ENCODE assay signal across 25 cellular contexts in genomic region chr20:37630161-37630560, GRCh38.
DNase-seq lines count a peak whose midpoint lies in the region; ATAC-seq and TF ChIP-seq lines count a peak whose summit lies in the region.
"Had no signal": no experiment of that assay in that cellular context is flagged by ENCODE, and none has a peak within 500 bp of the region (broad histone marks: within the 10 kb centered on the region; RNA-seq: fewer than 3 reads in every experiment).

No MANE protein-coding gene starts in this region.

- H3K4me2 ChIP-seq in neuronal stem cell (ENCODE audit: insufficient read depth, low read length, poor library complexity, severe bottlenecking): no peak overlapping the region
- H3K4me2 ChIP-seq: PC-9 had no signal

- no peaks in the 10 kb centered on the region for H3K79me1 ChIP-seq in neuronal stem cell (ENCODE audit: low read depth, low read length)

- no peak overlapping the region for H2AFZ ChIP-seq in neuronal stem cell (ENCODE audit: low read length)
- H2AFZ ChIP-seq: PC-9 had no signal

- no peak overlapping the region for H3K27ac Mint-ChIP-seq in stimulated activated memory B cell treated with anti-CD40 and anti-IgM and Interleukin-4, amounts not matched to agents 10 μg/mL and 1 μg/mL and 100 μg/mL, for 72 hours
- no peak overlapping the region for H3K27ac Mint-ChIP-seq in activated naive CD8-positive, alpha-beta T cell treated with anti-CD3 and anti-CD28 coated beads, Interleukin-2, amount 50 U/mL, for 24 hours
- H3K27ac Mint-ChIP-seq: activated B cell treated with CpG ODN at 0.5 μM for 24 hours; activated CD8-positive, alpha-beta T cell treated with anti-CD3 and anti-CD28 coated beads, Interleukin-2, amount 10 ng/mL, durations not matched to agents 7 days and 5 days; activated naive CD8-positive, alpha-beta T cell; CD14-positive monocyte; IgD-negative memory B cell; immature natural killer cell had no signal

- H3K9me3 ChIP-seq in cardiac muscle cell (ENCODE audit: low read depth) (no peaks in the 10 kb centered on the region), neuronal stem cell (replicated peaks in 1 of 2; ENCODE audit: control insufficient read depth in 2 of 2, insufficient read depth in 1 of 2, low read depth in 1 of 2, low read length in 2 of 2) (peaks cover 0 to 3% of the 10 kb centered on the region in 2 donors)
- H3K9me3 ChIP-seq: colonic mucosa had no signal

- H4K8ac ChIP-seq in neuronal stem cell (ENCODE audit: low read depth, low read length): no peak overlapping the region

- no peak overlapping the region for H2AK5ac ChIP-seq in neuronal stem cell (ENCODE audit: low read depth, low read length)

- no peaks in the 10 kb centered on the region for H3K36me3 Mint-ChIP-seq in stimulated activated memory B cell treated with anti-CD40 and anti-IgM and Interleukin-4, amounts not matched to agents 10 μg/mL and 1 μg/mL and 100 μg/mL, for 72 hours
- no peaks in the 10 kb centered on the region for H3K36me3 Mint-ChIP-seq in activated naive CD8-positive, alpha-beta T cell treated with anti-CD3 and anti-CD28 coated beads, Interleukin-2, amount 50 U/mL, for 24 hours (ENCODE audit: low read depth)
- H3K36me3 Mint-ChIP-seq: activated naive CD8-positive, alpha-beta T cell; brain; CD14-positive monocyte; immature natural killer cell had no signal

- no peaks in the 10 kb centered on the region for H3K4me1 Mint-ChIP-seq in stimulated activated memory B cell treated with anti-CD40 and anti-IgM and Interleukin-4, amounts not matched to agents 10 μg/mL and 1 μg/mL and 100 μg/mL, for 72 hours
- no peaks in the 10 kb centered on the region for H3K4me1 Mint-ChIP-seq in activated naive CD8-positive, alpha-beta T cell treated with anti-CD3 and anti-CD28 coated beads, Interleukin-2, amount 50 U/mL, for 24 hours
- H3K4me1 Mint-ChIP-seq: activated B cell treated with CpG ODN at 0.5 μM for 24 hours, CD14-positive monocyte, IgD-negative memory B cell, immature natural killer cell had no signal

- peaks cover under 1% of the 10 kb centered on the region for H3K9me3 Mint-ChIP-seq in stimulated activated memory B cell treated with anti-CD40 and anti-IgM and Interleukin-4, amounts not matched to agents 10 μg/mL and 1 μg/mL and 100 μg/mL, for 72 hours
- no peaks in the 10 kb centered on the region for H3K9me3 Mint-ChIP-seq in activated naive CD8-positive, alpha-beta T cell treated with anti-CD3 and anti-CD28 coated beads, Interleukin-2, amount 50 U/mL, for 24 hours
- H3K9me3 Mint-ChIP-seq: activated T-cell treated with anti-CD3 and anti-CD28 coated beads, Interleukin-2, amount 50 U/mL, for 4 hours had no signal

- no peak overlapping the region for H4K91ac ChIP-seq in neuronal stem cell (ENCODE audit: low read depth, low read length, poor library complexity)

- no peak overlapping the region for H3K4me3 Mint-ChIP-seq in stimulated activated memory B cell treated with anti-CD40 and anti-IgM and Interleukin-4, amounts not matched to agents 10 μg/mL and 1 μg/mL and 100 μg/mL, for 72 hours
- H3K4me3 Mint-ChIP-seq in activated naive CD8-positive, alpha-beta T cell treated with anti-CD3 and anti-CD28 coated beads, Interleukin-2, amount 50 U/mL, for 24 hours: no peak overlapping the region
- H3K4me3 Mint-ChIP-seq: activated B cell treated with CpG ODN at 0.5 μM for 24 hours; activated CD8-positive, alpha-beta T cell treated with anti-CD3 and anti-CD28 coated beads, Interleukin-2, amount 10 ng/mL, durations not matched to agents 7 days and 5 days; activated naive CD8-positive, alpha-beta T cell; activated T-cell treated with anti-CD3 and anti-CD28 coated beads, Interleukin-2, amount 50 U/mL, for 4 hours; CD14-positive monocyte; IgD-negative memory B cell; immature natural killer cell had no signal

- no peak overlapping the region for H3K14ac ChIP-seq in neuronal stem cell (ENCODE audit: low read length)

- no peaks in the 10 kb centered on the region for H3K27me3 ChIP-seq in cardiac muscle cell
- peaks cover 0 to 4% (median 0%) of the 10 kb centered on the region in 3 experiments for H3K27me3 ChIP-seq in neuronal stem cell (ENCODE audit: control insufficient read depth in 3 of 3, insufficient read depth in 3 of 3, low read depth in 1 of 3, low read length in 3 of 3)
- H3K27me3 ChIP-seq: colonic mucosa, right atrium auricular region had no signal

- DNase-seq in cardiac muscle cell (ENCODE audit: low read depth in 1 of 2, low spot score in 1 of 2) (peak in 1 of 2 donors; percentile 84), Right ventricle myocardium inferior (ENCODE audit: missing footprints) (no peak), NCI-H1694 treated with DMSO at 0.1 percent for 48 hours (lab: John Stamatoyannopoulos, UW) (peak; percentile 26), NCI-H524 treated with DMSO at 0.1 percent for 48 hours (lab: John Stamatoyannopoulos, UW) (peak; percentile 28), neuronal stem cell (ENCODE audit: low spot score) (no peak)
- no peak for DNase-seq in activated naive CD8-positive, alpha-beta T cell treated with anti-CD3 and anti-CD28 coated beads, Interleukin-2, amount 50 U/mL, for 24 hours
- DNase-seq: activated B cell treated with CpG ODN at 0.5 μM for 24 hours; activated CD8-positive, alpha-beta T cell treated with anti-CD3 and anti-CD28 coated beads, Interleukin-2, amount 10 ng/mL, durations not matched to agents 7 days and 5 days; activated T-cell treated with anti-CD3 and anti-CD28 coated beads, Interleukin-2, amount 50 U/mL, for 4 hours; colonic mucosa; EL; head of caudate nucleus; immature natural killer cell; lower lobe of right lung; MG63; PC-9 had no signal

- H2BK15ac ChIP-seq in neuronal stem cell (ENCODE audit: low read length): no peak overlapping the region

- intact Hi-C loops in Right ventricle myocardium inferior (cut with DNase I): loop anchor here (10.0 kb wide), 1 partner anchor 595 kb away; no protein-coding TSS in a partner anchor

- H3K27me3 Mint-ChIP-seq in stimulated activated memory B cell treated with anti-CD40 and anti-IgM and Interleukin-4, amounts not matched to agents 10 μg/mL and 1 μg/mL and 100 μg/mL, for 72 hours: peaks cover 56% of the 10 kb centered on the region
- peaks cover 47% of the 10 kb centered on the region for H3K27me3 Mint-ChIP-seq in activated naive CD8-positive, alpha-beta T cell treated with anti-CD3 and anti-CD28 coated beads, Interleukin-2, amount 50 U/mL, for 24 hours

- H2BK12ac ChIP-seq in neuronal stem cell (ENCODE audit: low read length): no peak overlapping the region

- H3K4me3 ChIP-seq in cardiac muscle cell (no peak overlapping the region), neuronal stem cell (ENCODE audit: low read length in 2 of 2) (no peak overlapping the region)
- H3K4me3 ChIP-seq: colonic mucosa, lower lobe of right lung, MG63, PC-9, right atrium auricular region, thoracic aorta had no signal

- no peak overlapping the region for H2BK120ac ChIP-seq in neuronal stem cell (ENCODE audit: low read depth, low read length)

- no peak for TF ChIP-seq CTCF in cardiac muscle cell (IDR thresholded peaks at IDR 0.05; ENCODE audit: low read depth, low read length)

- no peak overlapping the region for H3K4ac ChIP-seq in neuronal stem cell (ENCODE audit: low read length)

- H3K4me1 ChIP-seq in cardiac muscle cell (ENCODE audit: low read depth): peaks cover 16% of the 10 kb centered on the region
- no peaks in the 10 kb centered on the region for H3K4me1 ChIP-seq in neuronal stem cell (ENCODE audit: control insufficient read depth in 2 of 2, insufficient read depth in 1 of 2, low read depth in 1 of 2, low read length in 2 of 2)
- H3K4me1 ChIP-seq: colonic mucosa, lower lobe of right lung, right atrium auricular region had no signal

- WGBS in neuronal stem cell (ENCODE audit: extremely low coverage in 2 of 2, insufficient read length in 2 of 2, insufficient replicate concordance in 1 of 2), 2 donors: no CpG with 5 or more reads among the region's 2 CpGs

- H3K18ac ChIP-seq in neuronal stem cell (ENCODE audit: low read length): peak overlapping the region; percentile 48

- no peak overlapping the region for H3K23ac ChIP-seq in neuronal stem cell (ENCODE audit: low read depth, low read length, poor library complexity)

- H3K9ac ChIP-seq in neuronal stem cell (ENCODE audit: low read depth, low read length, poor library complexity): no peak overlapping the region

- ATAC-seq in Right ventricle myocardium inferior (no peak), GM19455 (IDR thresholded peaks at IDR 0.05; ENCODE audit: unreplicated experiment) (no peak)
- no peak for ATAC-seq in stimulated activated memory B cell treated with anti-CD40 and anti-IgM and Interleukin-4, amounts not matched to agents 10 μg/mL and 1 μg/mL and 100 μg/mL, for 72 hours
- ATAC-seq in activated naive CD8-positive, alpha-beta T cell treated with anti-CD3 and anti-CD28 coated beads, Interleukin-2, amount 50 U/mL, for 24 hours: no peak
- ATAC-seq: activated CD8-positive, alpha-beta T cell treated with anti-CD3 and anti-CD28 coated beads, Interleukin-2, amount 10 ng/mL, durations not matched to agents 7 days and 5 days; activated T-cell treated with anti-CD3 and anti-CD28 coated beads, Interleukin-2, amount 50 U/mL, for 4 hours; lower lobe of right lung had no signal

- H3K27ac ChIP-seq in cardiac muscle cell: peak overlapping the region; percentile 67
- H3K27ac ChIP-seq in neuronal stem cell (replicated peaks; ENCODE audit: low read length): no peak overlapping the region
- H3K27ac ChIP-seq: colonic mucosa, HL-60, lower lobe of right lung, PC-9, right atrium auricular region, thoracic aorta had no signal

- H2BK5ac ChIP-seq in neuronal stem cell (ENCODE audit: low read length): no peak overlapping the region

- H3K36me3 ChIP-seq in cardiac muscle cell (no peaks in the 10 kb centered on the region), neuronal stem cell (replicated peaks in 1 of 2; ENCODE audit: control insufficient read depth in 2 of 2, insufficient read depth in 2 of 2, low read length in 2 of 2) (no peaks in the 10 kb centered on the region)
- H3K36me3 ChIP-seq: colonic mucosa, lower lobe of right lung, MG63, right atrium auricular region, thoracic aorta had no signal

Comparison
In these comparisons a context has a peak if more than half of its experiments do, and no peak if none do; other contexts are left out.
1. DNase-seq: peak in NCI-H1694 treated with DMSO at 0.1 percent for 48 hours (single experiment) and NCI-H524 treated with DMSO at 0.1 percent for 48 hours (single experiment); none in Right ventricle myocardium inferior (single experiment), neuronal stem cell (single experiment) and activated naive CD8-positive, alpha-beta T cell treated with anti-CD3 and anti-CD28 coated beads, Interleukin-2, amount 50 U/mL, for 24 hours (single experiment).